In genomic region chr12:132597333-132598283, GRCh38 we compare ENCODE assay signal across 1 cellular context.
A peak's percentile ranks its signal among the peaks of the same experiment; 100 is the strongest.
TF ChIP-seq lines count a peak whose summit lies in the region.

No MANE protein-coding gene starts in this region.

TF ChIP-seq in HEK293, 187 proteins besides CTCF, POLR2A, EP300 and RAD21 (continued from another document and continues in another):
- no peak; the same call in 1 of the 2 replicates for TF ChIP-seq ZNF26 (tag by site-specific recombination; IDR thresholded peaks at IDR 0.05)
- no peak for TF ChIP-seq ZNF514 (tag by site-specific recombination; IDR thresholded peaks at IDR 0.05)
- peak; percentile 80; the same call in 1 of the 2 replicates for TF ChIP-seq ZNF391 (tag by site-specific recombination; IDR thresholded peaks at IDR 0.05; ENCODE audit: borderline replicate concordance, low read depth)
- TF ChIP-seq ZSCAN16 (tag by site-specific recombination; IDR thresholded peaks at IDR 0.05), result peak; percentile 49; the same call in 1 of the 2 replicates
- TF ChIP-seq ZNF501 (tag by site-specific recombination; IDR thresholded peaks at IDR 0.05), result no peak
- TF ChIP-seq ZNF10 (tag by site-specific recombination; IDR thresholded peaks at IDR 0.05), result no peak; the same call in 1 of the 2 replicates
- TF ChIP-seq ZEB2 (tag by site-specific recombination; IDR thresholded peaks at IDR 0.05), result no peak
- no peak for TF ChIP-seq TRIM28 (IDR thresholded peaks at IDR 0.05; ENCODE audit: borderline replicate concordance, low read length)
- no peak for TF ChIP-seq ZNF140 (tag by site-specific recombination; IDR thresholded peaks at IDR 0.05)
- no peak for TF ChIP-seq ZNF350 (tag by site-specific recombination; IDR thresholded peaks at IDR 0.05)
- no peak for TF ChIP-seq ZNF24 (tag by site-specific recombination; IDR thresholded peaks at IDR 0.05)
- TF ChIP-seq KLF9 (tag by site-specific recombination; IDR thresholded peaks at IDR 0.05; ENCODE audit: low read depth), result peak; percentile 45
- TF ChIP-seq SCRT1 (tag by site-specific recombination; IDR thresholded peaks at IDR 0.05; ENCODE audit: borderline replicate concordance), result peak; percentile 68; the same call in 1 of the 2 replicates
- TF ChIP-seq ZNF266 (tag by site-specific recombination; IDR thresholded peaks at IDR 0.05; ENCODE audit: low read depth), result peak; percentile 65; the same call in 1 of the 2 replicates
- no peak; the same call in 1 of the 2 replicates for TF ChIP-seq ZNF610 (tag by site-specific recombination; IDR thresholded peaks at IDR 0.05; ENCODE audit: borderline replicate concordance)
- TF ChIP-seq ZNF354C (tag by site-specific recombination; IDR thresholded peaks at IDR 0.05; ENCODE audit: borderline replicate concordance, low read depth), result no peak
- peak; percentile 41; the same call in 1 of the 2 replicates for TF ChIP-seq KLF1 (tag by site-specific recombination; IDR thresholded peaks at IDR 0.05)
- no peak for TF ChIP-seq ZNF239 (tag by site-specific recombination; IDR thresholded peaks at IDR 0.05)
- TF ChIP-seq ZNF791 (tag by site-specific recombination; IDR thresholded peaks at IDR 0.05), result peak; percentile 59; the same call in 1 of the 2 replicates
- TF ChIP-seq ZNF157 (tag by site-specific recombination; IDR thresholded peaks at IDR 0.05), result peak; percentile 61; the same call in 1 of the 2 replicates
- no peak for TF ChIP-seq MYNN (tag by site-specific recombination; IDR thresholded peaks at IDR 0.05; ENCODE audit: borderline replicate concordance)
- TF ChIP-seq ZNF529 (tag by site-specific recombination; IDR thresholded peaks at IDR 0.05; ENCODE audit: insufficient replicate concordance), result no peak
- TF ChIP-seq ZNF184 (tag by site-specific recombination; IDR thresholded peaks at IDR 0.05), result no peak
- no peak for TF ChIP-seq PRDM6 (tag by site-specific recombination; IDR thresholded peaks at IDR 0.05)
- no peak for TF ChIP-seq ATF2 (tag by site-specific recombination; IDR thresholded peaks at IDR 0.05; ENCODE audit: low read depth)
- TF ChIP-seq ZNF416 (tag by site-specific recombination; IDR thresholded peaks at IDR 0.05), result no peak
- TF ChIP-seq ZBTB11 (tag by site-specific recombination; conservative IDR thresholded peaks at IDR 0.05; ENCODE audit: low read depth), result no peak
- no peak for TF ChIP-seq ZNF660 (tag by site-specific recombination; IDR thresholded peaks at IDR 0.05)
- peak; percentile 57; the same call in 1 of the 2 replicates for TF ChIP-seq ZSCAN5A (tag by site-specific recombination; IDR thresholded peaks at IDR 0.05)
- no peak for TF ChIP-seq MZF1 (tag by site-specific recombination; IDR thresholded peaks at IDR 0.05; ENCODE audit: borderline replicate concordance)
- TF ChIP-seq ZNF677 (tag by site-specific recombination; IDR thresholded peaks at IDR 0.05), result no peak
- TF ChIP-seq HOXD13 (CRISPR knock-in tag; IDR thresholded peaks at IDR 0.05; ENCODE audit: borderline replicate concordance), result no peak
- TF ChIP-seq ZSCAN18 (tag by site-specific recombination; IDR thresholded peaks at IDR 0.05), result no peak
- TF ChIP-seq ZNF513 (tag by site-specific recombination; IDR thresholded peaks at IDR 0.05), result no peak
- no peak for TF ChIP-seq ZBTB48 (tag by site-specific recombination; IDR thresholded peaks at IDR 0.05)
- no peak for TF ChIP-seq ZBTB44 (tag by site-specific recombination; IDR thresholded peaks at IDR 0.05)
- 0 out of 2 replicates have a peak, but pooled peaks have one; percentile 38 for TF ChIP-seq KLF16 (tag by site-specific recombination; IDR thresholded peaks at IDR 0.05)
- TF ChIP-seq ZNF658 (tag by site-specific recombination; IDR thresholded peaks at IDR 0.05), result no peak
- TF ChIP-seq OSR2 (tag by site-specific recombination; IDR thresholded peaks at IDR 0.05), result peak; percentile 24; the same call in 1 of the 2 replicates
- TF ChIP-seq ZNF398 (tag by site-specific recombination; IDR thresholded peaks at IDR 0.05), result peak; percentile 62; the same call in 1 of the 2 replicates
- TF ChIP-seq SCRT2 (tag by site-specific recombination; IDR thresholded peaks at IDR 0.05), result no peak
- no peak for TF ChIP-seq ZNF112 (tag by site-specific recombination; IDR thresholded peaks at IDR 0.05)
- TF ChIP-seq ZFP37 (tag by site-specific recombination; IDR thresholded peaks at IDR 0.05), result no peak
- no peak for TF ChIP-seq ZSCAN30 (tag by site-specific recombination; IDR thresholded peaks at IDR 0.05)
- TF ChIP-seq BCL11A (tag by site-specific recombination; IDR thresholded peaks at IDR 0.05; ENCODE audit: low read depth), result no peak; the same call in 1 of the 2 replicates
- TF ChIP-seq ZNF404 (tag by site-specific recombination; IDR thresholded peaks at IDR 0.05), result no peak
- peak; percentile 67 for TF ChIP-seq ZBTB26 (tag by site-specific recombination; optimal IDR thresholded peaks at IDR 0.05)
- TF ChIP-seq REPIN1 (tag by site-specific recombination; IDR thresholded peaks at IDR 0.05; ENCODE audit: low read depth), result 0 out of 2 replicates have a peak, but pooled peaks have one; percentile 37
- TF ChIP-seq YY1 (tag by site-specific recombination; IDR thresholded peaks at IDR 0.05), result no peak; the same call in 1 of the 2 replicates
